Comparison of ENCODE assay signal across 12 cellular contexts in the genomic region with DNA sequence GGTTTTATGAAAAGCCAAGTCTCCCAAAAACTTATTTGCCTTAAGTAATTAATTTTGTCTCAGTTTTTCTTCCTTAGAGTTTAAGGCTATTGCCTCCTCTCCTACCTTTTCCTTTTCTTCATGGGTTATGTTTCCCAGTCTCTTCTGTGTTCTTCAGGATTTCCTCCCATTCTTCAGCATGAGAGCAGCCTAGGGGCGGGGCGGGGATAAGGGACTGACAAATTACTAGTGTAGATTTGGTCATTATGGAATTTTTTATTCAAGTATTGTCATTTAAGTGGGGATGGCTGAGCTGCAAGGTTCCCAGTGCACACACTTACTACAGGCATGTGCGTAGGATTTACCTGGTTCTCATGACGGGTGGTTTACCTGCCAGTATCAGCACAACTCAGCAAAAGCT. TPM values are rescaled to one million over a fixed set of nuclear protein-coding genes. Genes with fewer than 3 reads are reported as not detected.
A peak's percentile ranks its signal among the peaks of the same experiment; 100 is the strongest.
DNase-seq lines count a peak whose midpoint lies in the region; ATAC-seq and TF ChIP-seq lines count a peak whose summit lies in the region.
"Had no signal": no experiment of that assay in that cellular context is flagged by ENCODE, and none has a peak within 500 bp of the region (broad histone marks: within the 10 kb centered on the region; RNA-seq: fewer than 3 reads in every experiment).

No MANE protein-coding gene starts in this region.

- H3K27me3 ChIP-seq in ascending aorta: no peaks in the 10 kb centered on the region

- DNase-seq in GM10266 (ENCODE audit: extremely low spot score): no peak
- no peak for DNase-seq in ascending aorta (ENCODE audit: low spot score in 2 of 2)
- DNase-seq in left ventricle myocardium superior: peak; percentile 43
- peak; percentile 30 for DNase-seq in pulmonary artery endothelial cell (ENCODE audit: low read depth, low spot score)
- DNase-seq in mesenteric fat pad (ENCODE audit: low spot score): no peak
- no peak for DNase-seq in stimulated activated CD4-positive, alpha-beta T cell treated with anti-CD3 and anti-CD28 coated beads, Interleukin-2, amount 100 ng/mL, for 48 hours
- DNase-seq in NCI-H2081 treated with DMSO at 0.1 percent for 48 hours (lab: John Stamatoyannopoulos, UW): no peak
- DNase-seq: left colon, NCI-H1930, NCI-H526 had no signal

- ATAC-seq in left ventricle myocardium superior (peak; percentile 20), HG03135 (IDR thresholded peaks at IDR 0.05; ENCODE audit: unreplicated experiment) (no peak)
- ATAC-seq: left colon, WTC11 had no signal

- TF ChIP-seq CTCF in GM10266 (IDR thresholded peaks at IDR 0.05; ENCODE audit: control insufficient read depth, insufficient read depth, low read depth, missing control alignments) (peak; percentile 2), ascending aorta (IDR thresholded peaks at IDR 0.05) (no peak)

- peaks cover 19 to 54% of the 10 kb centered on the region in 2 donors for H3K4me1 ChIP-seq in ascending aorta

- intact Hi-C loops in ascending aorta (cut with DNase I): no loop called here
- intact Hi-C loops in left ventricle myocardium superior (cut with micrococcal nuclease): no loop called here

- no peaks in the 10 kb centered on the region for H3K9me3 ChIP-seq in ascending aorta

- H3K27ac ChIP-seq in ascending aorta: peak overlapping the region; percentile 33 to 66

- H3K4me3 ChIP-seq in ascending aorta: no peak overlapping the region

- peaks cover 0 to 6% of the 10 kb centered on the region in 2 donors for H3K36me3 ChIP-seq in ascending aorta

RNA-seq across cellular contexts. Expression of a gene that starts 35.2 kb away (rescaled TPM):
- total RNA-seq in ascending aorta (8.8 TPM), left ventricle myocardium superior (4.5 TPM), pulmonary artery endothelial cell (7.3 and 8.3 TPM in 2 replicates), mesenteric fat pad (9.0 TPM)

RNA-seq across cellular contexts. Expression of a gene that starts 56.7 kb away (rescaled TPM):
- total RNA-seq in ascending aorta: 104 TPM
- 31.4 TPM for total RNA-seq in left ventricle myocardium superior
- 12.5 and 15.1 TPM in 2 replicates for total RNA-seq in pulmonary artery endothelial cell
- total RNA-seq in mesenteric fat pad: 64.2 TPM

Comparison
In these comparisons a context has a peak if more than half of its experiments do, and no peak if none do; other contexts are left out.
1. DNase-seq: peak in left ventricle myocardium superior (single experiment) and pulmonary artery endothelial cell (single experiment); none in GM10266 (single experiment), ascending aorta (0 of 2), mesenteric fat pad (single experiment), stimulated activated CD4-positive, alpha-beta T cell treated with anti-CD3 and anti-CD28 coated beads, Interleukin-2, amount 100 ng/mL, for 48 hours (0 of 2) and NCI-H2081 treated with DMSO at 0.1 percent for 48 hours (single experiment).